Comparison of ENCODE assay signal across 25 cellular contexts in the genomic region with DNA sequence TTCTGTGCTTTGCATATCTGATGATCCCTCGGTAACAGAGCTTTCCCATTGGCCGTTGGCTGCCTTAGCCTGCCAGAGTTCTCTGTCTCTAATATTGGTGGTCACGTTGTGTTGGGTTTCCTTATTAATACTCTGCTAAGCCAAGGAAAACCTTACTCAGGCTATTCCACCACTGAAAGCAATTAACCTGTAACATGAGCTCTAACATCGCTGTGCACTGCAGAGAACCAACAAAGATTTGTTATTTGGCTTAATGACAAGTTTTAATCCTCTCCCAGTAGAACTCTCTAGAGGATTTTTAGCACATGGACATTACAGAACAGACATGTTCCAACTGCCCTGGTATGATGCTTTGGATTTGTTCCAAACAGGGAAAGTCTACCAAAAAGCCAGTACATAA.
DNase-seq lines count a peak whose midpoint lies in the region; TF ChIP-seq lines count a peak whose summit lies in the region.
"Had no signal": no experiment of that assay in that cellular context is flagged by ENCODE, and none has a peak within 500 bp of the region (broad histone marks: within the 10 kb centered on the region; RNA-seq: fewer than 3 reads in every experiment).

No MANE protein-coding gene starts in this region.

- peaks cover 11% of the 10 kb centered on the region for H3K4me1 Mint-ChIP-seq in mesothelial cell of epicardium
- H3K4me1 Mint-ChIP-seq: T-cell had no signal

- no peak overlapping the region for H3K4me3 Mint-ChIP-seq in mesothelial cell of epicardium
- H3K4me3 Mint-ChIP-seq: endodermal cell, T-cell had no signal

- no peaks in the 10 kb centered on the region for H3K9me3 Mint-ChIP-seq in mesothelial cell of epicardium
- H3K9me3 Mint-ChIP-seq: endodermal cell had no signal

- TF ChIP-seq CTCF in fibroblast of mammary gland (conservative IDR thresholded peaks at IDR 0.05; ENCODE audit: control insufficient read depth, insufficient read depth, low read depth, low read length), result no peak
- no peak for TF ChIP-seq CTCF in mesothelial cell of epicardium (IDR thresholded peaks at IDR 0.05; ENCODE audit: unreplicated experiment)

- H3K4me3 ChIP-seq in fibroblast of mammary gland (ENCODE audit: control insufficient read depth, low read depth, low read length), result no peak overlapping the region
- H3K4me3 ChIP-seq: BLaER1, esophagus squamous epithelium, gastroesophageal sphincter, HAP-1, K562, left ventricle myocardium inferior, psoas muscle, suprapubic skin had no signal

- DNase-seq in COR-L47 (lab: John Stamatoyannopoulos, UW), result peak; percentile 32
- DNase-seq in H4 (ENCODE audit: low spot score), result peak; percentile 23
- DNase-seq in NCI-H69 (lab: John Stamatoyannopoulos, UW), result peak; percentile 0
- peak; percentile 12 for DNase-seq in fibroblast of mammary gland (ENCODE audit: low read depth)
- no peak for DNase-seq in hepatic stellate cell (ENCODE audit: low spot score)
- DNase-seq in mesothelial cell of epicardium (ENCODE audit: low spot score in 2 of 2, unreplicated experiment in 2 of 2), result no peak
- no peak for DNase-seq in ureter (ENCODE audit: low spot score)
- DNase-seq in caudate nucleus (lab: John Stamatoyannopoulos, UW), result no peak
- DNase-seq: activated CD4-positive, alpha-beta T cell treated with anti-CD3 and anti-CD28 coated beads, Interleukin-2, amount 50 U/mL, for 4 hours; activated CD4-positive, CD25-positive, alpha-beta regulatory T cell; activated naive CD4-positive, alpha-beta T cell treated with Interleukin-2 at 50 U/mL for 16 hours; cortex of kidney; endodermal cell; esophagus squamous epithelium; left ventricle myocardium inferior; mesendoderm; NCI-H1694; psoas muscle; stimulated activated naive CD4-positive, alpha-beta T cell; T-cell had no signal

- no peak overlapping the region for H3K27ac ChIP-seq in caudate nucleus (ENCODE audit: low read depth, low read length)
- H3K27ac ChIP-seq: BLaER1, esophagus squamous epithelium, gastroesophageal sphincter, left ventricle myocardium inferior, psoas muscle, suprapubic skin had no signal

- H3K36me3 Mint-ChIP-seq in mesothelial cell of epicardium, result no peaks in the 10 kb centered on the region
- H3K36me3 Mint-ChIP-seq: T-cell had no signal

- H3K27me3 Mint-ChIP-seq in mesothelial cell of epicardium (ENCODE audit: low read depth), result peaks cover 46% of the 10 kb centered on the region
- H3K27me3 Mint-ChIP-seq: T-cell had no signal

- H3K27ac Mint-ChIP-seq in mesothelial cell of epicardium, result no peak overlapping the region
- H3K27ac Mint-ChIP-seq: endodermal cell, T-cell had no signal

Comparison
In these comparisons a context has a peak if more than half of its experiments do, and no peak if none do; other contexts are left out.
1. DNase-seq: peak in COR-L47 (single experiment), H4 (single experiment), NCI-H69 (single experiment) and fibroblast of mammary gland (single experiment); none in hepatic stellate cell (single experiment), mesothelial cell of epicardium (0 of 2), ureter (single experiment) and caudate nucleus (0 of 61).